In the genomic region with DNA sequence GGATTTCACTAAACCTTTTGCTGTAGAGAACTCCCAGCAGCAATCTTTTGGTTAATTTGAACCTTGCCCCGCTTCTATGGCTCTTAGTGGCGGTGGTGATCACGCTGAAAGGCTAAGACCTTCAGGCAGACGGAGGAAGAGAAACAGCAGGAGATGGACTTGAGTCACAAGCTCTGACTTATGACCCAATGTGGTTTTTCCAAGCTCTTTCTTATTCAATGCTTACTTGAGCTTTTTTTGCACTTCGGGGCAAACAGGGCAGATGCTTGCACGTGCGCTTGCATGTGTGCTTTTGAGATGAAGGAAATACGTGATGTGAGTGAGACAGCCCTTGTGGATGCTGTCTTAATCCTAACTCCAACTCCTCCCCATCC, we compare ENCODE assay signal across 19 cellular contexts. TPM values are rescaled to one million over a fixed set of nuclear protein-coding genes. Genes with fewer than 3 reads are reported as not detected.
DNase-seq lines count a peak whose midpoint lies in the region; ATAC-seq and TF ChIP-seq lines count a peak whose summit lies in the region.
"Had no signal": no experiment of that assay in that cellular context is flagged by ENCODE, and none has a peak within 500 bp of the region (broad histone marks: within the 10 kb centered on the region; RNA-seq: fewer than 3 reads in every experiment).

No MANE protein-coding gene starts in this region.

- no peaks in the 10 kb centered on the region for H4K20me1 ChIP-seq in HCT116 (ENCODE audit: insufficient read depth)

- intact Hi-C loops in HCT116 (cut with micrococcal nuclease): no loop called here

- POLR2A ChIA-PET in HCT116 (lab: Charles Lee): no interaction called here

- H3K36me3 ChIP-seq in HCT116 (ENCODE audit: control insufficient read depth in 1 of 2, insufficient read depth in 2 of 2, low read length in 2 of 2) (peaks cover 0 to 2% of the 10 kb centered on the region in 2 experiments; a peak in 1 of 4 replicates), stomach smooth muscle (ENCODE audit: control insufficient read depth in 2 of 2, insufficient read depth in 2 of 2, low read length in 2 of 2) (peaks cover 0 to 37% of the 10 kb centered on the region in 2 donors)
- H3K36me3 ChIP-seq: uterus had no signal

- H3K4me1 ChIP-seq in HCT116 (ENCODE audit: control insufficient read depth in 1 of 2, insufficient read depth in 2 of 2, low read length in 2 of 2) (peaks cover 0 to 5% of the 10 kb centered on the region in 2 experiments; a peak in 1 of 4 replicates), stomach smooth muscle (ENCODE audit: control insufficient read depth, insufficient read depth, low read length) (peaks cover 41% of the 10 kb centered on the region)
- H3K4me1 ChIP-seq: uterus had no signal

- no peak for DNase-seq in HCT116 (ENCODE audit: low read depth, low spot score)
- peak; percentile 58 for DNase-seq in amniotic epithelial cell (ENCODE audit: low read depth)
- peak; percentile 80 for DNase-seq in hepatic stellate cell (ENCODE audit: low spot score)
- no peak for DNase-seq in NCI-H82 (lab: John Stamatoyannopoulos, UW)
- DNase-seq in NCI-H1930 (lab: John Stamatoyannopoulos, UW): no peak
- DNase-seq in SK-N-DZ (ENCODE audit: low spot score): no peak
- DNase-seq: activated CD4-positive, alpha-beta T cell treated with anti-CD3 and anti-CD28 coated beads for 48 hours; activated naive CD8-positive, alpha-beta T cell treated with anti-CD3 and anti-CD28 coated beads, Interleukin-2, amount 50 U/mL, for 24 hours; activated T-cell treated with anti-CD3 and anti-CD28 coated beads, Interleukin-2, amount 50 U/mL, for 1 hour; C1 segment of cervical spinal cord; GF-D8; GM23248; NCI-H1436; NCI-H510A; posterior cingulate gyrus; stimulated activated CD4-positive, alpha-beta T cell treated with anti-CD3 and anti-CD28 coated beads, Interleukin-2, amount 100 ng/mL, for 24 hours; uterus had no signal

- no peak overlapping the region for H3K4me3 ChIP-seq in HCT116 (replicated peaks in 1 of 2; ENCODE audit: low read depth in 1 of 2, low read length in 2 of 2)
- no peak overlapping the region for H3K4me3 ChIP-seq in stomach smooth muscle (ENCODE audit: low read length in 2 of 2)
- H3K4me3 ChIP-seq: GM23248, uterus had no signal

- no peak overlapping the region for H2AFZ ChIP-seq in HCT116 (ENCODE audit: low read depth, low read length, poor library complexity, severe bottlenecking)
- H2AFZ ChIP-seq: GM23248 had no signal

- no peak for TF ChIP-seq POLR2A in HCT116 (IDR thresholded peaks at IDR 0.05; ENCODE audit: borderline replicate concordance, extremely low read depth, insufficient read depth, insufficient read length)

- H3K27ac ChIP-seq in HCT116 (ENCODE audit: low read depth, low read length): no peak overlapping the region
- H3K27ac ChIP-seq in stomach smooth muscle (ENCODE audit: low read length): peak overlapping the region; percentile 31
- H3K27ac ChIP-seq: GM23248, KMS-11 had no signal

- no peaks in the 10 kb centered on the region for H3K9me2 ChIP-seq in HCT116 (ENCODE audit: insufficient read depth)

- TF ChIP-seq RAD21 in HCT116 (IDR thresholded peaks at IDR 0.05; ENCODE audit: low read depth): no peak

- H3K9ac ChIP-seq in HCT116 (ENCODE audit: low read length): no peak overlapping the region
- H3K9ac ChIP-seq in stomach smooth muscle (ENCODE audit: low read length in 2 of 2): no peak overlapping the region
- H3K9ac ChIP-seq: GM23248, KMS-11 had no signal

- ATAC-seq in HCT116: peak; percentile 20; the same call in 1 of the 2 replicates
- ATAC-seq: activated naive CD8-positive, alpha-beta T cell treated with anti-CD3 and anti-CD28 coated beads, Interleukin-2, amount 50 U/mL, for 24 hours had no signal

- no peak overlapping the region for H3K4me2 ChIP-seq in HCT116 (ENCODE audit: low read length)
- H3K4me2 ChIP-seq: KMS-11 had no signal

- H3K9me3 ChIP-seq in HCT116 (ENCODE audit: control insufficient read depth in 1 of 2, insufficient read depth in 1 of 2, low read depth in 1 of 2, low read length in 2 of 2): no peaks in the 10 kb centered on the region
- H3K9me3 ChIP-seq in stomach smooth muscle (ENCODE audit: control insufficient read depth in 2 of 2, low read length in 2 of 2): no peaks in the 10 kb centered on the region
- H3K9me3 ChIP-seq: uterus had no signal

- no peaks in the 10 kb centered on the region for H3K79me2 ChIP-seq in HCT116 (ENCODE audit: insufficient read depth, low read length)

- RAD21 ChIA-PET in HCT116 (lab: Charles Lee; ENCODE audit: low non-redundant PET in 1 of 2, low total read pairs in 2 of 2, uncharacterized antibody in 2 of 2, unreplicated experiment in 2 of 2): no interaction called here

- CTCF ChIA-PET in HCT116 (lab: Charles Lee): no interaction called here

- H3K27me3 ChIP-seq in HCT116 (ENCODE audit: insufficient read depth, low read length) (no peaks in the 10 kb centered on the region), stomach smooth muscle (ENCODE audit: control insufficient read depth in 1 of 2, insufficient read depth in 2 of 2, low read length in 2 of 2) (no peaks in the 10 kb centered on the region)
- H3K27me3 ChIP-seq: uterus had no signal

- BruUV-seq in HCT116 (replicated peaks; lab: Mats Ljungman, UMichigan): no TSS peak

- no peak for TF ChIP-seq CTCF in HCT116 (IDR thresholded peaks at IDR 0.05 in 2 of 3, conservative IDR thresholded peaks at IDR 0.05 in 1 of 3; ENCODE audit: borderline replicate concordance in 1 of 3, insufficient read depth in 1 of 3, low read depth in 2 of 3, low read length in 2 of 3)

TF ChIP-seq in HCT116, 20 proteins besides CTCF, POLR2A, EP300 and RAD21:
- TF ChIP-seq SP1 (IDR thresholded peaks at IDR 0.05; ENCODE audit: low read depth) (no peak), EZH2 (IDR thresholded peaks at IDR 0.05) (no peak), POLR2AphosphoS5 (IDR thresholded peaks at IDR 0.05; ENCODE audit: low read depth, low read length) (no peak), CBX3 (IDR thresholded peaks at IDR 0.05; ENCODE audit: low read depth) (no peak), ZFX (IDR thresholded peaks at IDR 0.05) (no peak), YY1 (IDR thresholded peaks at IDR 0.05; ENCODE audit: extremely low read depth, insufficient replicate concordance, low read depth, low read length) (no peak)
- TF ChIP-seq, protein P1, sequence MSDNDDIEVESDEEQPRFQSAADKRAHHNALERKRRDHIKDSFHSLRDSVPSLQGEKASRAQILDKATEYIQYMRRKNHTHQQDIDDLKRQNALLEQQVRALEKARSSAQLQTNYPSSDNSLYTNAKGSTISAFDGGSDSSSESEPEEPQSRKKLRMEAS (IDR thresholded peaks at IDR 0.05): no peak

RNA-seq across cellular contexts. Expression of a gene that starts 21.4 kb away (rescaled TPM):
- total RNA-seq in HCT116 (2021; ENCODE audit: unreplicated experiment): 12.4 TPM
- polyA plus RNA-seq in HCT116 (2012): 10.9 and 11.7 TPM in 2 replicates
- polyA plus RNA-seq in SK-N-DZ (2014; cell fraction: cytosol; rRNA removed): 44.7 and 61.8 TPM in 2 replicates
- 77.1 and 79.1 TPM in 2 replicates for polyA plus RNA-seq in SK-N-DZ (2014; cell fraction: nucleus; rRNA removed)

Comparison
In these comparisons a context has a peak if more than half of its experiments do, and no peak if none do; other contexts are left out.
1. DNase-seq: peak in amniotic epithelial cell (single experiment) and hepatic stellate cell (single experiment); none in HCT116 (single experiment), NCI-H82 (single experiment), NCI-H1930 (0 of 2) and SK-N-DZ (single experiment).